In genomic region chr5:44870430-44870829, GRCh38 we compare ENCODE assay signal across 1 cellular context.
TF ChIP-seq lines count a peak whose summit lies in the region.

No MANE protein-coding gene starts in this region.

TF ChIP-seq in HepG2, 621 proteins besides CTCF, POLR2A, EP300 and RAD21 (continued from another document):
- no peak for TF ChIP-seq ZBED4 (CRISPR knock-in tag; IDR thresholded peaks at IDR 0.05; ENCODE audit: borderline replicate concordance)
- no peak for TF ChIP-seq NCOA1 (CRISPR knock-in tag; IDR thresholded peaks at IDR 0.05)
- no peak for TF ChIP-seq ZBTB37 (CRISPR knock-in tag; IDR thresholded peaks at IDR 0.05)
- TF ChIP-seq MAFF (IDR thresholded peaks at IDR 0.05; ENCODE audit: low read depth, low read length), result peak; percentile 51
- peak; percentile 51 to 64; a peak in 2 of 4 replicates for TF ChIP-seq MAFK (conservative IDR thresholded peaks at IDR 0.05 in 1 of 2, IDR thresholded peaks at IDR 0.05 in 1 of 2; ENCODE audit: low read length in 2 of 2)
- TF ChIP-seq ZNF224 (CRISPR knock-in tag; IDR thresholded peaks at IDR 0.05), result no peak
- TF ChIP-seq AGO1 (IDR thresholded peaks at IDR 0.05; ENCODE audit: low read depth, low read length, poor library complexity, severe bottlenecking), result no peak
